8 cellular contexts compared by ENCODE assay signal in genomic region chr16:69311533-69312388, GRCh38. TPM values are rescaled to one million over a fixed set of nuclear protein-coding genes. Genes with fewer than 3 reads are reported as not detected.
DNase-seq lines count a peak whose midpoint lies in the region; ATAC-seq and TF ChIP-seq lines count a peak whose summit lies in the region.

No MANE protein-coding gene starts in this region.

- H3K27ac ChIP-seq in cingulate gyrus (ENCODE audit: low read depth, low read length), result peak overlapping the region; percentile 69
- peak overlapping the region; percentile 91 to 95 (median 92) for H3K27ac ChIP-seq in right lobe of liver

- WGBS in right lobe of liver (ENCODE audit: insufficient coverage, low coverage, low lambda C conversion rate, missing lambda C conversion rate), result 2% methylated on average over 16 of the region's 59 CpGs

- peaks cover 24% of the 10 kb centered on the region for H3K4me1 Mint-ChIP-seq in T-helper 1 cell treated with Interleukin-12 subunit alpha and Interleukin-12 subunit beta and Interleukin-4 antibody, amounts not matched to agents 30 μg/mL and 1 μg/mL, for 36 hours (ENCODE audit: low read depth)

- H3K4me3 ChIP-seq in right lobe of liver, result peak overlapping the region; percentile 90 to 94 (median 92)

- peak overlapping the region; percentile 96 for H3K27ac Mint-ChIP-seq in T-helper 1 cell treated with Interleukin-12 subunit alpha and Interleukin-12 subunit beta and Interleukin-4 antibody, amounts not matched to agents 30 μg/mL and 1 μg/mL, for 36 hours

- no peaks in the 10 kb centered on the region for H3K27me3 Mint-ChIP-seq in T-helper 1 cell treated with Interleukin-12 subunit alpha and Interleukin-12 subunit beta and Interleukin-4 antibody, amounts not matched to agents 30 μg/mL and 1 μg/mL, for 36 hours (ENCODE audit: low read depth)

- intact Hi-C loops in right lobe of liver (cut with DNase I), result no loop called here

- TF ChIP-seq POLR2A in right lobe of liver (IDR thresholded peaks at IDR 0.05), result peak; percentile 40

- H3K36me3 Mint-ChIP-seq in T-helper 1 cell treated with Interleukin-12 subunit alpha and Interleukin-12 subunit beta and Interleukin-4 antibody, amounts not matched to agents 30 μg/mL and 1 μg/mL, for 36 hours (ENCODE audit: low read depth), result peaks cover 23% of the 10 kb centered on the region

- DNase-seq in D341Med (ENCODE audit: low spot score) (peak; percentile 68), right lobe of liver (peak; percentile 58 to 72 (median 72)), cortex of kidney (lab: John Stamatoyannopoulos, UW) (no peak)
- peak; percentile 55 for DNase-seq in stimulated activated naive CD8-positive, alpha-beta T cell treated with anti-CD3 and anti-CD28 coated beads, Interleukin-15, Interleukin-2, amounts not matched to agents 100 U/mL and 50 U/mL, for 24 hours

- ATAC-seq in GM19397 (IDR thresholded peaks at IDR 0.05; ENCODE audit: unreplicated experiment) (peak; percentile 51), HG03439 (IDR thresholded peaks at IDR 0.05; ENCODE audit: unreplicated experiment) (peak; percentile 55), right lobe of liver (peak; percentile 9 to 29 (median 26))
- peak; percentile 62 for ATAC-seq in stimulated activated naive CD8-positive, alpha-beta T cell treated with anti-CD3 and anti-CD28 coated beads, Interleukin-15, Interleukin-2, amounts not matched to agents 100 U/mL and 50 U/mL, for 24 hours

- no peak for TF ChIP-seq CTCF in right lobe of liver (IDR thresholded peaks at IDR 0.05)

- peak overlapping the region; percentile 100 for H3K4me3 Mint-ChIP-seq in T-helper 1 cell treated with Interleukin-12 subunit alpha and Interleukin-12 subunit beta and Interleukin-4 antibody, amounts not matched to agents 30 μg/mL and 1 μg/mL, for 36 hours

- H3K9me3 ChIP-seq in right lobe of liver, result no peaks in the 10 kb centered on the region

- peaks cover 0 to 46% (median 21%) of the 10 kb centered on the region in 4 donors for H3K4me1 ChIP-seq in right lobe of liver

- no peaks in the 10 kb centered on the region for H3K9me3 Mint-ChIP-seq in T-helper 1 cell treated with Interleukin-12 subunit alpha and Interleukin-12 subunit beta and Interleukin-4 antibody, amounts not matched to agents 30 μg/mL and 1 μg/mL, for 36 hours

- H3K36me3 ChIP-seq in right lobe of liver, result peaks cover 0 to 9% (median 4%) of the 10 kb centered on the region in 4 donors

- no peaks in the 10 kb centered on the region for H3K27me3 ChIP-seq in right lobe of liver

RNA-seq across cellular contexts. Expression of gene VPS4A, which starts 0.6 kb away (rescaled TPM):
- total RNA-seq in right lobe of liver, result 10 to 100 TPM in 5 of 6 experiments, 1 to 10 TPM in 1; 9.6 to 15.3 (median 12.3) TPM

RNA-seq across cellular contexts. Expression of gene PDF, which starts 18.6 kb away (rescaled TPM):
- 10 to 100 TPM; 13.5 to 38.5 (median 15.7) TPM for total RNA-seq in right lobe of liver

RNA-seq across cellular contexts. Expression of gene COG8, which starts 27.6 kb away (rescaled TPM):
- 10 to 100 TPM; 16.0 to 35.5 (median 25.3) TPM for total RNA-seq in right lobe of liver

RNA-seq across cellular contexts. Expression of gene NIP7, which starts 27.8 kb away (rescaled TPM):
- total RNA-seq in right lobe of liver, result 10 to 100 TPM in 3 of 6 experiments, 1 to 10 TPM in 3; 6.9 to 11.3 (median 9.4) TPM

RNA-seq across cellular contexts. Expression of gene TMED6, which starts 39.8 kb away (rescaled TPM):
- total RNA-seq in right lobe of liver, result 1 to 10 TPM; 1.6 to 9.9 (median 2.6) TPM
